In the genomic region with DNA sequence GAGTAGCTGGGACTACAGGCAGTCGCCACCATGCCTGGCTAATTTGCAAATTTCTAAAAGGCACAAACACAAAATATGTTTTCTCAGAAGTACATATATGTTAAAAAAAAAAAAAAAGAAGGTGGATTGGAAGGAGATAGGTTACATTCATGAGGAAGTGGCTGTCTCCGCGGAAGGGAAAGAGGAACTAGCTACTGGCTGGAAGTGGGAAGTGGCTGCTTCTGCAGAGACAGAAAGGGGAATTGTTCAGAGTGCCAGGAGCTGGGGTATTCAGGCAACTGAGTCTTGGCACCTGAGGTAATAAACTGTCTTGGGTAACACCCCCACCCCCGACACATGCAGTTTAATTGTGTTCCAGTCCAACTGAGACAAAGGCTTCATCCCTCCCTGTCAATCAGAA, we compare ENCODE assay signal across 24 cellular contexts. TPM values are rescaled to one million over a fixed set of nuclear protein-coding genes. Genes with fewer than 3 reads are reported as not detected.
A peak's percentile ranks its signal among the peaks of the same experiment; 100 is the strongest.
DNase-seq lines count a peak whose midpoint lies in the region; ATAC-seq and TF ChIP-seq lines count a peak whose summit lies in the region.
"Had no signal": no experiment of that assay in that cellular context is flagged by ENCODE, and none has a peak within 500 bp of the region (broad histone marks: within the 10 kb centered on the region; RNA-seq: fewer than 3 reads in every experiment).

No MANE protein-coding gene starts in this region.

- no peaks in the 10 kb centered on the region for H3K9me3 Mint-ChIP-seq in activated CD4-positive, alpha-beta memory T cell treated with anti-CD3 and anti-CD28 coated beads for 36 hours
- H3K9me3 Mint-ChIP-seq: activated naive CD8-positive, alpha-beta T cell treated with anti-CD3 and anti-CD28 coated beads, Interleukin-2, amount 10 ng/mL, durations not matched to agents 7 days and 5 days; activated T-helper 17 cell treated with anti-CD3 and anti-CD28 coated beads, Interleukin-2, amount 50 U/mL, for 72 hours; natural killer cell treated with Interleukin-12 subunit alpha and Interleukin-12 subunit beta and Interleukin-15 and Interleukin-18, amount 100 ng/mL, for 72 hours; stimulated activated naive CD8-positive, alpha-beta T cell treated with anti-CD3 and anti-CD28 coated beads, Interleukin-15, Interleukin-2, amounts not matched to agents 100 ng/mL and 50 ng/mL, for 24 hours had no signal

- no peak for TF ChIP-seq POLR2A in uterus (IDR thresholded peaks at IDR 0.05)

- H3K27ac Mint-ChIP-seq in activated CD4-positive, alpha-beta memory T cell treated with anti-CD3 and anti-CD28 coated beads for 36 hours = no peak overlapping the region
- H3K27ac Mint-ChIP-seq: activated naive CD8-positive, alpha-beta T cell treated with anti-CD3 and anti-CD28 coated beads, Interleukin-2, amount 10 ng/mL, durations not matched to agents 7 days and 5 days; activated T-helper 17 cell treated with anti-CD3 and anti-CD28 coated beads, Interleukin-2, amount 50 U/mL, for 72 hours; B cell; natural killer cell treated with Interleukin-12 subunit alpha and Interleukin-12 subunit beta and Interleukin-15 and Interleukin-18, amount 100 ng/mL, for 72 hours; stimulated activated naive CD8-positive, alpha-beta T cell treated with anti-CD3 and anti-CD28 coated beads, Interleukin-15, Interleukin-2, amounts not matched to agents 100 ng/mL and 50 ng/mL, for 24 hours had no signal

- no peaks in the 10 kb centered on the region for H3K27me3 ChIP-seq in right atrium auricular region
- H3K27me3 ChIP-seq in uterus = no peaks in the 10 kb centered on the region
- H3K27me3 ChIP-seq in foreskin keratinocyte = no peaks in the 10 kb centered on the region
- H3K27me3 ChIP-seq: body of pancreas had no signal

- intact Hi-C loops in Right ventricle myocardium superior (cut with DNase I) = no loop called here
- intact Hi-C loops in cardiac septum (cut with DNase I) = no loop called here
- intact Hi-C loops in uterus (cut with DNase I; ENCODE audit: low total_unique reads) = no loop called here
- intact Hi-C loops in activated CD4-positive, alpha-beta memory T cell treated with anti-CD3 and anti-CD28 coated beads for 36 hours (cut with micrococcal nuclease) = no loop called here

- no peaks in the 10 kb centered on the region for H3K36me3 Mint-ChIP-seq in activated CD4-positive, alpha-beta memory T cell treated with anti-CD3 and anti-CD28 coated beads for 36 hours
- H3K36me3 Mint-ChIP-seq: activated naive CD8-positive, alpha-beta T cell treated with anti-CD3 and anti-CD28 coated beads, Interleukin-2, amount 10 ng/mL, durations not matched to agents 7 days and 5 days; natural killer cell treated with Interleukin-12 subunit alpha and Interleukin-12 subunit beta and Interleukin-15 and Interleukin-18, amount 100 ng/mL, for 72 hours had no signal

- POLR2A ChIA-PET in activated CD4-positive, alpha-beta memory T cell treated with anti-CD3 and anti-CD28 coated beads for 36 hours (lab: Charles Lee) = no interaction called here

- H3K36me3 ChIP-seq in right atrium auricular region (no peaks in the 10 kb centered on the region), uterus (no peaks in the 10 kb centered on the region)

- no peak overlapping the region for H3K4me3 Mint-ChIP-seq in activated CD4-positive, alpha-beta memory T cell treated with anti-CD3 and anti-CD28 coated beads for 36 hours
- H3K4me3 Mint-ChIP-seq: activated naive CD8-positive, alpha-beta T cell treated with anti-CD3 and anti-CD28 coated beads, Interleukin-2, amount 10 ng/mL, durations not matched to agents 7 days and 5 days; activated T-helper 17 cell treated with anti-CD3 and anti-CD28 coated beads, Interleukin-2, amount 50 U/mL, for 72 hours; B cell; natural killer cell treated with Interleukin-12 subunit alpha and Interleukin-12 subunit beta and Interleukin-15 and Interleukin-18, amount 100 ng/mL, for 72 hours; stimulated activated naive CD8-positive, alpha-beta T cell treated with anti-CD3 and anti-CD28 coated beads, Interleukin-15, Interleukin-2, amounts not matched to agents 100 ng/mL and 50 ng/mL, for 24 hours had no signal

- H3K27me3 Mint-ChIP-seq in activated CD4-positive, alpha-beta memory T cell treated with anti-CD3 and anti-CD28 coated beads for 36 hours = peaks cover 12% of the 10 kb centered on the region

- ATAC-seq in Right ventricle myocardium superior (ENCODE audit: poor library complexity) = peak; percentile 64
- ATAC-seq in foreskin keratinocyte = no peak
- no peak for ATAC-seq in GM19351 (IDR thresholded peaks at IDR 0.05; ENCODE audit: unreplicated experiment)
- ATAC-seq: activated T-helper 17 cell treated with anti-CD3 and anti-CD28 coated beads, Interleukin-2, amount 50 U/mL, for 72 hours; body of pancreas; natural killer cell treated with Interleukin-12 subunit alpha and Interleukin-12 subunit beta and Interleukin-15 and Interleukin-18, amount 100 ng/mL, for 72 hours; PC-3 had no signal

- no peak for DNase-seq in Right ventricle myocardium superior
- DNase-seq in cardiac septum (ENCODE audit: low spot score) = no peak
- peak; percentile 71 for DNase-seq in SKM-1 treated with dmso at 0.1 percent for 144 hours (lab: John Stamatoyannopoulos, UW; ENCODE audit: unreplicated experiment)
- DNase-seq in right atrium auricular region (ENCODE audit: low spot score) = peak; percentile 59
- DNase-seq in uterus = no peak
- DNase-seq in foreskin keratinocyte = no peak
- no peak for DNase-seq in activated CD4-positive, alpha-beta memory T cell treated with anti-CD3 and anti-CD28 coated beads for 36 hours
- DNase-seq: activated naive CD8-positive, alpha-beta T cell treated with anti-CD3 and anti-CD28 coated beads, Interleukin-2, amount 10 ng/mL, durations not matched to agents 7 days and 5 days; hippocampal formation; islet precursor cell; mesendoderm; NCI-H2081 treated with DMSO at 0.1 percent for 48 hours; NCI-H524 treated with DMSO at 0.1 percent for 48 hours; PC-3; stimulated activated CD4-positive, alpha-beta T cell treated with anti-CD3 and anti-CD28 coated beads, Interleukin-2, amount 100 ng/mL, for 24 hours; T-helper 9 cell had no signal

- TF ChIP-seq CTCF in right atrium auricular region (IDR thresholded peaks at IDR 0.05) (no peak), uterus (IDR thresholded peaks at IDR 0.05) (no peak), foreskin keratinocyte (conservative IDR thresholded peaks at IDR 0.05) (no peak)

- H3K4me1 Mint-ChIP-seq in activated CD4-positive, alpha-beta memory T cell treated with anti-CD3 and anti-CD28 coated beads for 36 hours (ENCODE audit: low read depth) = no peaks in the 10 kb centered on the region
- H3K4me1 Mint-ChIP-seq: activated naive CD8-positive, alpha-beta T cell treated with anti-CD3 and anti-CD28 coated beads, Interleukin-2, amount 10 ng/mL, durations not matched to agents 7 days and 5 days; activated T-helper 17 cell treated with anti-CD3 and anti-CD28 coated beads, Interleukin-2, amount 50 U/mL, for 72 hours had no signal

- H3K4me1 ChIP-seq in right atrium auricular region (peaks cover 0 to 9% of the 10 kb centered on the region in 2 donors), uterus (no peaks in the 10 kb centered on the region), foreskin keratinocyte (peaks cover 4% of the 10 kb centered on the region)
- H3K4me1 ChIP-seq: body of pancreas, parathyroid adenoma had no signal

- no peak overlapping the region for H3K27ac ChIP-seq in right atrium auricular region
- H3K27ac ChIP-seq in uterus = peak overlapping the region; percentile 29 to 51
- H3K27ac ChIP-seq in foreskin keratinocyte = no peak overlapping the region
- H3K27ac ChIP-seq: 22Rv1, body of pancreas, parathyroid adenoma had no signal

- CTCF ChIA-PET in activated CD4-positive, alpha-beta memory T cell treated with anti-CD3 and anti-CD28 coated beads for 36 hours (lab: Charles Lee) = no interaction called here

- H3K4me3 ChIP-seq in right atrium auricular region (no peak overlapping the region), uterus (no peak overlapping the region)
- H3K4me3 ChIP-seq: body of pancreas had no signal

- H3K9me3 ChIP-seq in right atrium auricular region = no peaks in the 10 kb centered on the region
- H3K9me3 ChIP-seq in uterus = no peaks in the 10 kb centered on the region
- H3K9me3 ChIP-seq: body of pancreas had no signal

RNA-seq across cellular contexts. Expression of a gene that starts 45.6 kb away (rescaled TPM):
- total RNA-seq in Right ventricle myocardium superior (28.2 TPM), cardiac septum (9.9 TPM), right atrium auricular region (10 to 100 TPM; 26.8 to 34.7 TPM), uterus (10 to 100 TPM in 3 of 4 donors, 1 to 10 TPM in 1; 6.4 to 57.3 (median 26.3) TPM), foreskin keratinocyte (6.5 and 7.1 TPM in 2 replicates)
- 2.5 and 3.1 TPM in 2 replicates for polyA plus RNA-seq in foreskin keratinocyte
- total RNA-seq in activated CD4-positive, alpha-beta memory T cell treated with anti-CD3 and anti-CD28 coated beads for 36 hours = 1 to 10 TPM in 1 of 2 experiments, under 1 TPM in 1; 0.70 to 1.4 TPM
- total RNA-seq: activated T-helper 17 cell treated with anti-CD3 and anti-CD28 coated beads, Interleukin-2, amount 50 U/mL, for 72 hours; B cell; natural killer cell treated with Interleukin-12 subunit alpha and Interleukin-12 subunit beta and Interleukin-15 and Interleukin-18, amount 100 ng/mL, for 72 hours had no signal

Comparison
In these comparisons a context has a peak if more than half of its experiments do, and no peak if none do; other contexts are left out.
1. DNase-seq: peak in SKM-1 treated with dmso at 0.1 percent for 144 hours (single experiment) and right atrium auricular region (single experiment); none in Right ventricle myocardium superior (single experiment), cardiac septum (single experiment), uterus (0 of 2), foreskin keratinocyte (0 of 2) and activated CD4-positive, alpha-beta memory T cell treated with anti-CD3 and anti-CD28 coated beads for 36 hours (single experiment).
2. H3K27ac ChIP-seq: peak in uterus (2 of 2); none in right atrium auricular region (0 of 2) and foreskin keratinocyte (single experiment).